In the genomic region with DNA sequence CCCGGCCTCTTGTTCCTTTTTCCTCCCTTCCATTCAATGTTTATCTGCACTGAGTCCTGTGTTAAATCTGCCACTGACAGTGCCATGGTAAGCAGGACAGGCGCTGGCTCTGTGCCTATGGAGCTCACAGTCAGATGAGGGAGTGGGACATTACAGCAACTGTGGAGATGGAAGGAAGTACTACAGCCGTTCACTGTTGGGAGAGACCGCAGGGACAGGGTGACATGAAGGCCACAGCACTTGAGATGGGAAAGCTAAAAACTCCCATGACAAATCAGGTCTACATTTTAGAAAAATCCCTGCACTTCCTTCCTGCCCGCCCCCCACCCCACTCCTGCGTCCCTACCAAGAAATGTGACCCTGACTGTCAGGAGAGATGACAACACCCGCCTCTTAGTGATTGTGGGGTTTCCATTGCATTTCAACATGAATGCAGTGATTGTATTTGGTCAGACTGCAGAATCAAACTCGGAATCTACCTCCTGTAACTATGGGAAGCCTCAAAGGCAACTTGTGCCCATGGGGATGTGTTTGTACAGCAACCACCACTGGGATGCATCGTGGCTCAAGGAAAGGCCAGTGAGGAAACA, we compare ENCODE assay signal across 29 cellular contexts.
"Had no signal": no experiment of that assay in that cellular context is flagged by ENCODE, and none has a peak within 500 bp of the region (broad histone marks: within the 10 kb centered on the region; RNA-seq: fewer than 3 reads in every experiment).

No MANE protein-coding gene starts in this region.

- H3K9me3 Mint-ChIP-seq: naive thymus-derived CD4-positive, alpha-beta T cell; natural killer cell; nephron; stimulated activated memory B cell treated with anti-CD40 and anti-IgM and Interleukin-4, amounts not matched to agents 10 μg/mL and 1 μg/mL and 100 μg/mL, for 72 hours; stimulated activated naive CD8-positive, alpha-beta T cell treated with anti-CD3 and anti-CD28 coated beads, Interleukin-15, amount 100 ng/mL, for 72 hours; type B pancreatic cell had no signal

- DNase-seq: naive thymus-derived CD4-positive, alpha-beta T cell; natural killer cell; nucleus accumbens; pancreas; psoas muscle; right cardiac atrium; sigmoid colon; small intestine; stimulated activated CD4-positive, alpha-beta T cell treated with anti-CD3 and anti-CD28 coated beads, Interleukin-12 subunit alpha, Interleukin-12 subunit beta, amount 100 ng/mL, for 4 hours; stimulated activated CD4-positive, alpha-beta T cell treated with anti-CD3 and anti-CD28 coated beads, Interleukin-1b, Interleukin-23, amount 100 ng/mL, for 48 hours; stimulated activated CD4-positive, alpha-beta T cell treated with anti-CD3 and anti-CD28 coated beads, Interleukin-4, amount 100 ng/mL, for 1 hour; stimulated activated CD4-positive, alpha-beta T cell treated with anti-CD3 and anti-CD28 coated beads, Interleukin-4, amount 100 ng/mL, for 4 hours; stimulated activated CD8-positive, alpha-beta memory T cell treated with anti-CD3 and anti-CD28 coated beads, Interleukin-4, amount 100 ng/mL, for 48 hours; stimulated activated naive CD4-positive, alpha-beta T cell; stimulated activated naive CD8-positive, alpha-beta T cell treated with anti-CD3 and anti-CD28 coated beads, Interleukin-15, amount 100 ng/mL, for 72 hours; stimulated activated naive CD8-positive, alpha-beta T cell treated with anti-CD3 and anti-CD28 coated beads, Interleukin-15, Interleukin-2, amounts not matched to agents 100 U/mL and 50 U/mL, for 24 hours; substantia nigra; testis; transverse colon had no signal

- H3K9me3 ChIP-seq: neutrophil, pancreas, psoas muscle, right lobe of liver, sigmoid colon, suprapubic skin, testis, tibial artery, transverse colon, vagina had no signal

- H3K27ac ChIP-seq: neural progenitor cell, neutrophil, pancreas, psoas muscle, right lobe of liver, sigmoid colon, suprapubic skin, testis, tibial artery, transverse colon, vagina had no signal

- H3K36me3 ChIP-seq: neural progenitor cell, neutrophil, pancreas, right lobe of liver, sigmoid colon, suprapubic skin, tibial artery, transverse colon, vagina had no signal

- H3K4me1 ChIP-seq: neural progenitor cell, pancreas, psoas muscle, right lobe of liver, sigmoid colon, tibial artery, vagina had no signal

- H3K27me3 ChIP-seq: neural progenitor cell, pancreas, right lobe of liver, sigmoid colon, suprapubic skin, testis, transverse colon, vagina had no signal

- ATAC-seq: naive thymus-derived CD4-positive, alpha-beta T cell; natural killer cell; pancreas; psoas muscle; right cardiac atrium; right lobe of liver; stimulated activated memory B cell treated with anti-CD40 and anti-IgM and Interleukin-4, amounts not matched to agents 10 μg/mL and 1 μg/mL and 100 μg/mL, for 72 hours; stimulated activated naive CD8-positive, alpha-beta T cell treated with anti-CD3 and anti-CD28 coated beads, Interleukin-15, amount 100 ng/mL, for 72 hours; stimulated activated naive CD8-positive, alpha-beta T cell treated with anti-CD3 and anti-CD28 coated beads, Interleukin-15, Interleukin-2, amounts not matched to agents 100 U/mL and 50 U/mL, for 24 hours had no signal

- H3K9ac ChIP-seq: neural progenitor cell had no signal

- H3K27ac Mint-ChIP-seq: naive thymus-derived CD4-positive, alpha-beta T cell; natural killer cell; nephron; neural progenitor cell; progenitor cell of endocrine pancreas; stimulated activated memory B cell treated with anti-CD40 and anti-IgM and Interleukin-4, amounts not matched to agents 10 μg/mL and 1 μg/mL and 100 μg/mL, for 72 hours; stimulated activated naive CD8-positive, alpha-beta T cell treated with anti-CD3 and anti-CD28 coated beads, Interleukin-15, amount 100 ng/mL, for 72 hours; type B pancreatic cell had no signal

- H3K4me3 ChIP-seq: neural progenitor cell, pancreas, psoas muscle, right lobe of liver, sigmoid colon, suprapubic skin, testis, tibial artery, transverse colon, vagina had no signal

- H3K36me3 Mint-ChIP-seq: naive thymus-derived CD4-positive, alpha-beta T cell; natural killer cell; neural progenitor cell; stimulated activated memory B cell treated with anti-CD40 and anti-IgM and Interleukin-4, amounts not matched to agents 10 μg/mL and 1 μg/mL and 100 μg/mL, for 72 hours; type B pancreatic cell had no signal

- H3K4me1 Mint-ChIP-seq: naive thymus-derived CD4-positive, alpha-beta T cell; natural killer cell; nephron; stimulated activated memory B cell treated with anti-CD40 and anti-IgM and Interleukin-4, amounts not matched to agents 10 μg/mL and 1 μg/mL and 100 μg/mL, for 72 hours; stimulated activated naive CD8-positive, alpha-beta T cell treated with anti-CD3 and anti-CD28 coated beads, Interleukin-15, amount 100 ng/mL, for 72 hours had no signal

- H3K4me3 Mint-ChIP-seq: naive thymus-derived CD4-positive, alpha-beta T cell; natural killer cell; nephron; neural progenitor cell; stimulated activated memory B cell treated with anti-CD40 and anti-IgM and Interleukin-4, amounts not matched to agents 10 μg/mL and 1 μg/mL and 100 μg/mL, for 72 hours; stimulated activated naive CD8-positive, alpha-beta T cell treated with anti-CD3 and anti-CD28 coated beads, Interleukin-15, amount 100 ng/mL, for 72 hours; type B pancreatic cell had no signal
